ENCODE assay signal across 15 cellular contexts in the genomic region with DNA sequence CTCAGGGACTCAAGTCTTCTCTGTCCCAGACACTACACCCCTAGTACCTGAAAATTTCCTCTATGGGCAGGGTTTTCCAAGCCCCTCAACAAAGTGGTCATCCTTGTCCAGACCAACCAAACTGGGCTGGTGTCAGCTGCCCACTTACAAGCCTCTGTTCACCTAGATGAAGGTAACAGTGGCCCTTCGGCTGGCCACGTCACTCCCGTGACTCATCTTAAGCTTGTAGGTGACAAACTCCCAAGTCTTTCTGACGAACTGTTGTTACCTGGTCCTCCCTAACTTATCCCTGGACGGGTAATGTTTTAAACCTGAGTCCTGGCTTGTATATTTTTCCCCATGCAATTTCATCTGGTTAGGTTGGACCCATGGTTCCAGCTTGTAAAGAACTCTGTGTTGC. TPM values are rescaled to one million over a fixed set of nuclear protein-coding genes. Genes with fewer than 3 reads are reported as not detected.
A peak's percentile ranks its signal among the peaks of the same experiment; 100 is the strongest.
DNase-seq lines count a peak whose midpoint lies in the region; ATAC-seq, FAIRE-seq and TF ChIP-seq lines count a peak whose summit lies in the region.
"Had no signal": no experiment of that assay in that cellular context is flagged by ENCODE, and none has a peak within 500 bp of the region (broad histone marks: within the 10 kb centered on the region; RNA-seq: fewer than 3 reads in every experiment).

No MANE protein-coding gene starts in this region.

- H3K27ac ChIP-seq in DND-41 (ENCODE audit: low read length): peak overlapping the region; percentile 98
- peak overlapping the region; percentile 5; the same call in 1 of the 2 replicates for H3K27ac ChIP-seq in PC-9
- peak overlapping the region; percentile 41 to 89 (median 82) for H3K27ac ChIP-seq in gastroesophageal sphincter
- no peak overlapping the region for H3K27ac ChIP-seq in kidney (ENCODE audit: low read depth in 2 of 2, low read length in 2 of 2)
- H3K27ac ChIP-seq: SJCRH30 had no signal

- H3K9ac ChIP-seq in DND-41 (ENCODE audit: low read depth, low read length): no peak overlapping the region
- H3K9ac ChIP-seq in skeletal muscle satellite cell (ENCODE audit: low read depth, low read length): peak overlapping the region; percentile 23
- no peak overlapping the region for H3K9ac ChIP-seq in kidney (ENCODE audit: low read length in 2 of 2)

- no peaks in the 10 kb centered on the region for H3K9me2 ChIP-seq in PC-9 (ENCODE audit: insufficient read depth)

- H3F3A ChIP-seq in PC-9 (ENCODE audit: insufficient read depth, low read depth): peaks cover 11% of the 10 kb centered on the region; the same call in 1 of the 2 replicates

- POLR2A ChIA-PET in PC-9 (lab: Charles Lee; ENCODE audit: unreplicated experiment): interaction anchor here (0.5 to 0.6 kb wide), 3 partner anchors 10 to 37 kb away, joined by 7 to 35 read pairs (median 12); a partner anchor contains a TSS
- POLR2A ChIA-PET in GM10248 (lab: Yijun Ruan, JAX): interaction anchor here (0.7 kb wide), 1 partner anchor 42 kb away, joined by 3 read pairs; no protein-coding TSS in a partner anchor

- no peak overlapping the region for H3K4me2 ChIP-seq in DND-41 (ENCODE audit: insufficient read depth, low read length)
- H3K4me2 ChIP-seq in PC-9: peak overlapping the region; percentile 51
- H3K4me2 ChIP-seq in skeletal muscle satellite cell (ENCODE audit: low read length): peak overlapping the region; percentile 73

- DNase-seq in DND-41 (no peak), PC-9 (peak; percentile 55 to 88), GM10248 (ENCODE audit: extremely low spot score) (no peak), SHP77 (lab: John Stamatoyannopoulos, UW) (no peak), kidney (no peak)
- DNase-seq: NCI-H1105, NCI-H526, SJCRH30 had no signal

- H4K20me1 ChIP-seq in DND-41 (ENCODE audit: insufficient read depth, low read length): no peaks in the 10 kb centered on the region
- no peaks in the 10 kb centered on the region for H4K20me1 ChIP-seq in PC-9 (ENCODE audit: insufficient read depth)

- H3K27me3 ChIP-seq in DND-41 (ENCODE audit: insufficient read depth, low read length, poor library complexity) (no peaks in the 10 kb centered on the region), PC-9 (ENCODE audit: insufficient read depth, low read depth) (no peaks in the 10 kb centered on the region), gastroesophageal sphincter (no peaks in the 10 kb centered on the region), skeletal muscle satellite cell (ENCODE audit: control insufficient read depth, insufficient read depth, low read length) (no peaks in the 10 kb centered on the region)
- H3K27me3 ChIP-seq: SJCRH30 had no signal

- no peak for TF ChIP-seq POLR2A in gastroesophageal sphincter (IDR thresholded peaks at IDR 0.05)

- ATAC-seq in DND-41 (ENCODE audit: insufficient read depth, low read depth) (no peak), gastroesophageal sphincter (no peak), GM19397 (IDR thresholded peaks at IDR 0.05; ENCODE audit: unreplicated experiment) (no peak)

- H2AFZ ChIP-seq in DND-41 (ENCODE audit: low read depth, low read length) (no peak overlapping the region), PC-9 (no peak overlapping the region)

- no peak for TF ChIP-seq EP300 in gastroesophageal sphincter (IDR thresholded peaks at IDR 0.05)

- H3K79me2 ChIP-seq in DND-41 (ENCODE audit: insufficient read depth, low read length) (no peaks in the 10 kb centered on the region), PC-9 (ENCODE audit: low read depth) (no peaks in the 10 kb centered on the region)

- CTCF ChIA-PET in PC-9 (lab: Charles Lee) (interaction anchor here (0.8 to 1.2 kb wide), 3 partner anchors 18 to 100 kb away, joined by 3 to 5 read pairs (median 3); no protein-coding TSS in a partner anchor), GM10248 (lab: Yijun Ruan, JAX) (no interaction called here)

- intact Hi-C loops in PC-9 (cut with micrococcal nuclease; ENCODE audit: unreplicated experiment) (no loop called here), kidney (cut with DNase I) (no loop called here)

- H3K4me1 ChIP-seq in DND-41 (ENCODE audit: insufficient read depth, low read length) (peaks cover 40% of the 10 kb centered on the region), PC-9 (replicated peaks; ENCODE audit: insufficient read depth) (peaks cover 27% of the 10 kb centered on the region), gastroesophageal sphincter (peaks cover 2 to 66% (median 22%) of the 10 kb centered on the region in 3 donors), skeletal muscle satellite cell (ENCODE audit: control insufficient read depth, insufficient read depth, low read length) (peaks cover 31% of the 10 kb centered on the region), kidney (ENCODE audit: control insufficient read depth in 1 of 2, insufficient read depth in 1 of 2, low read depth in 1 of 2, low read length in 2 of 2) (peaks cover 9 to 19% of the 10 kb centered on the region in 2 donors)
- H3K4me1 ChIP-seq: SJCRH30 had no signal

- no peak overlapping the region for H3K4me3 ChIP-seq in DND-41 (ENCODE audit: low read depth in 1 of 2, low read length in 2 of 2)
- H3K4me3 ChIP-seq in PC-9: no peak overlapping the region
- no peak overlapping the region for H3K4me3 ChIP-seq in gastroesophageal sphincter
- no peak overlapping the region for H3K4me3 ChIP-seq in skeletal muscle satellite cell (ENCODE audit: low read length)
- H3K4me3 ChIP-seq in kidney (ENCODE audit: low read length in 2 of 2): no peak overlapping the region
- H3K4me3 ChIP-seq: SJCRH30 had no signal

- H3K36me3 ChIP-seq in DND-41 (ENCODE audit: insufficient read depth, low read length): no peaks in the 10 kb centered on the region; the same call in 1 of the 2 replicates
- no peaks in the 10 kb centered on the region for H3K36me3 ChIP-seq in PC-9 (ENCODE audit: low read depth)
- H3K36me3 ChIP-seq in gastroesophageal sphincter: peaks cover 0 to 2% of the 10 kb centered on the region in 2 donors
- H3K36me3 ChIP-seq in skeletal muscle satellite cell (ENCODE audit: insufficient read depth, low read length): no peaks in the 10 kb centered on the region
- no peaks in the 10 kb centered on the region for H3K36me3 ChIP-seq in kidney (ENCODE audit: control insufficient read depth in 1 of 2, insufficient read depth in 2 of 2, low read length in 2 of 2)
- H3K36me3 ChIP-seq: SJCRH30 had no signal

- TF ChIP-seq CTCF in DND-41 (IDR thresholded peaks at IDR 0.05; ENCODE audit: borderline replicate concordance, extremely low read depth, low read length, poor library complexity, severe bottlenecking): no peak
- TF ChIP-seq CTCF in PC-9 (conservative IDR thresholded peaks at IDR 0.05): no peak
- TF ChIP-seq CTCF in gastroesophageal sphincter (IDR thresholded peaks at IDR 0.05): no peak
- TF ChIP-seq CTCF in GM10248 (IDR thresholded peaks at IDR 0.05; ENCODE audit: control extremely low read depth, extremely low read depth, low read depth, missing control alignments): no peak
- no peak for TF ChIP-seq CTCF in kidney (IDR thresholded peaks at IDR 0.05; ENCODE audit: borderline replicate concordance, extremely low read depth, insufficient read depth)

- no peak for FAIRE-seq in kidney (lab: Jason Lieb, UNC)
- FAIRE-seq: islet of Langerhans had no signal

- WGBS in gastroesophageal sphincter (ENCODE audit: low coverage in 1 of 2), 2 donors: 96% methylated on average over 4 of the region's 5 CpGs; no CpG with 5 or more reads in 1 of the 2 donors

- H3K9me3 ChIP-seq in DND-41 (ENCODE audit: insufficient read depth, low read length, severe bottlenecking): no peaks in the 10 kb centered on the region
- no peaks in the 10 kb centered on the region for H3K9me3 ChIP-seq in PC-9 (ENCODE audit: insufficient read depth, low read depth)
- H3K9me3 ChIP-seq in gastroesophageal sphincter: no peaks in the 10 kb centered on the region
- no peaks in the 10 kb centered on the region for H3K9me3 ChIP-seq in skeletal muscle satellite cell (replicated peaks; ENCODE audit: low read length)
- no peaks in the 10 kb centered on the region for H3K9me3 ChIP-seq in kidney (ENCODE audit: control insufficient read depth in 1 of 2, low read length in 2 of 2)
- H3K9me3 ChIP-seq: SJCRH30 had no signal

- no TSS peak for BruUV-seq in PC-9 (replicated peaks; lab: Mats Ljungman, UMichigan)

RNA-seq across cellular contexts. Expression of a gene that starts 4.7 kb away (rescaled TPM):
- total RNA-seq in PC-9 (2021): not detected in 2 replicates
- under 1 TPM in 1 of 4 donors, not detected in 3; 0.08 TPM for total RNA-seq in gastroesophageal sphincter
- total RNA-seq in skeletal muscle satellite cell (2012; rRNA removed): not detected in 2 replicates
- total RNA-seq in kidney: 1.1 TPM
- not detected for polyA plus RNA-seq in kidney (ENCODE audit: insufficient read depth, low read depth, low replicate concordance)
- total RNA-seq: cerebellum, HT1080, neural crest cell, SJCRH30 had no signal

RNA-seq across cellular contexts. Expression of a gene that starts 37.3 kb away (rescaled TPM):
- 75.9 and 108 TPM in 2 replicates for total RNA-seq in PC-9 (2021)
- total RNA-seq in gastroesophageal sphincter: 10 to 100 TPM; 24.6 to 66.2 (median 30.8) TPM
- 22.3 and 25.1 TPM in 2 replicates for total RNA-seq in skeletal muscle satellite cell (2012; rRNA removed)
- total RNA-seq in kidney: 57.5 TPM
- polyA plus RNA-seq in kidney (ENCODE audit: insufficient read depth, low read depth, low replicate concordance): 5.0 TPM

Comparison
In these comparisons a context has a peak if more than half of its experiments do, and no peak if none do; other contexts are left out.
1. DNase-seq: peak in PC-9 (2 of 2); none in DND-41 (single experiment), GM10248 (single experiment), SHP77 (0 of 2) and kidney (single experiment).
2. H3K27ac ChIP-seq: peak in DND-41 (single experiment), PC-9 (single experiment) and gastroesophageal sphincter (4 of 4); none in kidney (0 of 2).